In genomic region chr12:92784356-92784755, GRCh38 we compare ENCODE assay signal across 1 cellular context.
TF ChIP-seq lines count a peak whose summit lies in the region.

No MANE protein-coding gene starts in this region.

TF ChIP-seq in GM12878, 131 proteins besides CTCF, POLR2A, EP300 and RAD21 (continued from another document):
- TF ChIP-seq CUX1 (IDR thresholded peaks at IDR 0.05; ENCODE audit: insufficient replicate concordance, low read depth, low read length) (no peak), BACH1 (IDR thresholded peaks at IDR 0.05; ENCODE audit: borderline replicate concordance) (no peak), SREBF1 (IDR thresholded peaks at IDR 0.05; ENCODE audit: low read length) (no peak), MEF2A (IDR thresholded peaks at IDR 0.05; ENCODE audit: insufficient read depth, low read depth, low read length) (no peak), BCL3 (IDR thresholded peaks at IDR 0.05; ENCODE audit: borderline replicate concordance, insufficient read depth, low read depth, low read length, poor library complexity, severe bottlenecking) (no peak), CBX5 (IDR thresholded peaks at IDR 0.05; ENCODE audit: low read depth) (no peak), BCLAF1 (IDR thresholded peaks at IDR 0.05) (no peak), HDGF (IDR thresholded peaks at IDR 0.05) (no peak), BHLHE40 (IDR thresholded peaks at IDR 0.05; ENCODE audit: borderline replicate concordance in 1 of 2, low read depth in 2 of 2, low read length in 1 of 2) (no peak), CREB1 (IDR thresholded peaks at IDR 0.05; ENCODE audit: low read depth) (no peak)
